In the genomic region with DNA sequence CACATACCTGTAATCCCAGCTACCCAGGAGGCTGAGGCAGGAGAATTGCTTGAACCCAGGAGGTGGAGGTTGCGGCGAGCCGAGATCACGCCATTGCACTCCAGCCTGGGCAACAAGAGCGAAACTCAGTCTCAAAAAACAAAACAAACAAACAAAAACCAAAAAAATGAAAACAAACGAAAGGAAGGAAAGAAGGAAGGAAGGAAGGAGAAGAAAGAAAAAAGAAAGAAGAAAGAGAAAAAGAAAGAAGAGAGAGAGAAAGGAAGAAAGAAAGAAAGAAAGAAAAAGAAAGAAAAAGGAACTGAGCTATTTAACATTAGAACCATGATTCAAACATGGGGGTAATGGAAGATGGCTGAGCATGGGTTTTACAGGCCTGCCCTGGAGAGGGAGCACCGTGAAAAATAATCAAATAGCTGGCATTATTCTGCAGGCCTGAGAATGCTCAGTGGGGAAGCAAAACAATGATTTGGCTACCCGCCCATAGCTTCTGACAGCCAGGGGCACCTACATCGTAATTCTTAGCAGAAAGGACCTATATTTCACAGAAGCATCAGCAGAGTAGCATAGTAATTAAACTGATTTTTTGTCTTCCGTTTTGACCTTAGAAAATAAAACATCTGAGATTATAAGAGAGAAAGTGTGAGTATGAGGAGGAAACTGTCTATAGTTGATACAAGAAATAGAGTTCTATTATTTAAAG, we compare ENCODE assay signal across 8 cellular contexts. TPM values are rescaled to one million over a fixed set of nuclear protein-coding genes. Genes with fewer than 3 reads are reported as not detected.
DNase-seq lines count a peak whose midpoint lies in the region; ATAC-seq and TF ChIP-seq lines count a peak whose summit lies in the region.

No MANE protein-coding gene starts in this region.

- H4K20me1 ChIP-seq in osteoblast (ENCODE audit: insufficient read depth, low read length), result no peaks in the 10 kb centered on the region

- H3K79me2 ChIP-seq in osteoblast (ENCODE audit: insufficient read depth, low read length), result no peaks in the 10 kb centered on the region

- peaks cover 4% of the 10 kb centered on the region for H3K4me1 ChIP-seq in osteoblast (ENCODE audit: insufficient read depth, low read length)
- H3K4me1 ChIP-seq in psoas muscle, result peaks cover 7% of the 10 kb centered on the region

- H3K4me3 ChIP-seq in brain microvascular endothelial cell (ENCODE audit: low read depth, low read length) (no peak overlapping the region), osteoblast (ENCODE audit: insufficient read depth, low read length) (no peak overlapping the region), psoas muscle (no peak overlapping the region)

- no peaks in the 10 kb centered on the region for H3K9me3 ChIP-seq in osteoblast (ENCODE audit: low read depth, low read length)
- no peaks in the 10 kb centered on the region for H3K9me3 ChIP-seq in psoas muscle

- H3K36me3 ChIP-seq in brain microvascular endothelial cell (replicated peaks), result no peaks in the 10 kb centered on the region
- no peaks in the 10 kb centered on the region for H3K36me3 ChIP-seq in osteoblast (ENCODE audit: insufficient read depth, low read length)
- no peaks in the 10 kb centered on the region for H3K36me3 ChIP-seq in psoas muscle (ENCODE audit: insufficient read depth in 1 of 2, low read depth in 1 of 2)

- ATAC-seq in GM18502 (IDR thresholded peaks at IDR 0.05; ENCODE audit: poor library complexity, unreplicated experiment), result peak; percentile 50
- ATAC-seq in HG03354 (IDR thresholded peaks at IDR 0.05; ENCODE audit: poor library complexity, severe bottlenecking, unreplicated experiment), result no peak
- no peak for ATAC-seq in psoas muscle
- no peak for ATAC-seq in HG03460 (IDR thresholded peaks at IDR 0.05; ENCODE audit: unreplicated experiment)

- H3K27ac ChIP-seq in brain microvascular endothelial cell (no peak overlapping the region), osteoblast (ENCODE audit: low read depth, low read length) (no peak overlapping the region), psoas muscle (no peak overlapping the region)

- 75 to 78% (median 78%) methylated on average over 10 of the region's 10 CpGs for WGBS in psoas muscle, 3 donors

- DNase-seq in NCI-H146 (lab: John Stamatoyannopoulos, UW), result peak; percentile 65
- no peak for DNase-seq in brain microvascular endothelial cell
- DNase-seq in osteoblast (ENCODE audit: insufficient read length, low spot score, missing footprints), result no peak
- DNase-seq in cortex of kidney (lab: John Stamatoyannopoulos, UW), result no peak
- DNase-seq in psoas muscle, result no peak

- H3K27me3 ChIP-seq in brain microvascular endothelial cell (replicated peaks), result no peaks in the 10 kb centered on the region
- no peaks in the 10 kb centered on the region for H3K27me3 ChIP-seq in osteoblast (ENCODE audit: insufficient read depth, low read length)
- no peaks in the 10 kb centered on the region for H3K27me3 ChIP-seq in psoas muscle (ENCODE audit: insufficient read depth in 3 of 3, low read length in 2 of 3)

- peak; percentile 20 for TF ChIP-seq CTCF in brain microvascular endothelial cell (IDR thresholded peaks at IDR 0.05; ENCODE audit: low read depth, low read length, missing control alignments)
- TF ChIP-seq CTCF in osteoblast (IDR thresholded peaks at IDR 0.05; ENCODE audit: extremely low read depth, low read depth, low read length), result no peak
- no peak for TF ChIP-seq CTCF in psoas muscle (IDR thresholded peaks at IDR 0.05)

- H2AFZ ChIP-seq in osteoblast (ENCODE audit: low read length), result peak overlapping the region; percentile 70

- H3K4me2 ChIP-seq in osteoblast (ENCODE audit: insufficient read depth, low read length), result peak overlapping the region; percentile 52

- intact Hi-C loops in psoas muscle (cut with DNase I), result no loop called here

- in situ Hi-C loops in brain microvascular endothelial cell (cut with HindIII; ENCODE audit: low pct_ligation_motif_present, low sequenced_read_pairs), result no loop called here

RNA-seq across cellular contexts. Expression of gene BFSP2, which starts 37.7 kb away (rescaled TPM):
- total RNA-seq in osteoblast (not detected in 2 replicates), psoas muscle (not detected)
- not detected for polyA plus RNA-seq in psoas muscle
